ENCODE assay signal across 28 cellular contexts in genomic region chr20:49387606-49387939, GRCh38.
"Had no signal": no experiment of that assay in that cellular context is flagged by ENCODE, and none has a peak within 500 bp of the region (broad histone marks: within the 10 kb centered on the region; RNA-seq: fewer than 3 reads in every experiment).

No MANE protein-coding gene starts in this region.

- DNase-seq: activated CD4-positive, alpha-beta memory T cell treated with anti-CD3 and anti-CD28 coated beads for 36 hours; activated CD4-positive, alpha-beta T cell treated with anti-CD3 and anti-CD28 coated beads, Interleukin-2, amount 10 ng/mL, durations not matched to agents 24 days and 14 days; activated CD4-positive, CD25-positive, alpha-beta regulatory T cell treated with anti-CD3 and anti-CD28 coated beads, Interleukin-2, amount 50 U/mL, for 72 hours; activated CD8-positive, alpha-beta memory T cell treated with anti-CD3 and anti-CD28 coated beads, Interleukin-2, amount 50 U/mL, for 4 hours; activated effector memory CD4-positive, alpha-beta T cell treated with anti-CD3 and anti-CD28 coated beads, Interleukin-2, amount 50 U/mL, for 16 hours; activated naive CD4-positive, alpha-beta T cell treated with anti-CD3 and anti-CD28 coated beads, Interleukin-2, amount 10 ng/mL, durations not matched to agents 7 days and 5 days; activated naive CD8-positive, alpha-beta T cell treated with anti-CD3 and anti-CD28 coated beads, Interleukin-2, amount 10 ng/mL, durations not matched to agents 7 days and 5 days; activated T-cell treated with anti-CD3 and anti-CD28 coated beads, Interleukin-2, amount 50 U/mL, for 1 hour; brain microvascular endothelial cell; dorsolateral prefrontal cortex; effector memory CD4-positive, alpha-beta T cell; heart left ventricle; kidney glomerular epithelial cell; lower lobe of right lung; mesenchymal stem cell; right lobe of liver; stimulated activated CD4-positive, alpha-beta T cell treated with anti-CD3 and anti-CD28 coated beads, Interleukin-1b, Interleukin-23, amount 100 ng/mL, for 48 hours; stimulated activated CD4-positive, alpha-beta T cell treated with anti-CD3 and anti-CD28 coated beads, Interleukin-4, amount 100 ng/mL, for 4 hours; stimulated activated CD8-positive, alpha-beta memory T cell treated with anti-CD3 and anti-CD28 coated beads, Interleukin-4, amount 100 ng/mL, for 48 hours; stimulated activated naive CD8-positive, alpha-beta T cell treated with anti-CD3 and anti-CD28 coated beads, Interleukin-15, amount 100 ng/mL, for 72 hours; T-helper 9 cell; tibial artery; WERI-Rb-1 had no signal

- H3K27me3 ChIP-seq: dorsolateral prefrontal cortex, heart left ventricle, right lobe of liver, suprapubic skin, tibial artery had no signal

- H3K9me3 ChIP-seq: heart left ventricle, lower lobe of right lung, right lobe of liver, suprapubic skin, tibial artery had no signal

- H3K36me3 ChIP-seq: brain microvascular endothelial cell, heart left ventricle, lower lobe of right lung, right lobe of liver, suprapubic skin, tibial artery, WERI-Rb-1 had no signal

- H3K4me3 ChIP-seq: coronary artery, dorsolateral prefrontal cortex, heart left ventricle, lower lobe of right lung, right lobe of liver, skin epidermis, suprapubic skin, tibial artery had no signal

- ATAC-seq: heart left ventricle; lower lobe of right lung; natural killer cell treated with Interleukin-12 subunit alpha and Interleukin-12 subunit beta and Interleukin-15 and Interleukin-18, amount 100 ng/mL, for 72 hours; stimulated activated memory B cell treated with anti-CD40 and anti-IgM and Interleukin-4, amounts not matched to agents 10 μg/mL and 1 μg/mL and 100 μg/mL, for 72 hours; stimulated activated naive CD8-positive, alpha-beta T cell treated with anti-CD3 and anti-CD28 coated beads, Interleukin-15, amount 100 ng/mL, for 72 hours had no signal

- H3K27ac ChIP-seq: brain microvascular endothelial cell, coronary artery, lower lobe of right lung, right lobe of liver, skin epidermis, suprapubic skin, WERI-Rb-1 had no signal

- H3K4me1 ChIP-seq: lower lobe of right lung had no signal
